Comparison of ENCODE assay signal across 8 cellular contexts in the genomic region with DNA sequence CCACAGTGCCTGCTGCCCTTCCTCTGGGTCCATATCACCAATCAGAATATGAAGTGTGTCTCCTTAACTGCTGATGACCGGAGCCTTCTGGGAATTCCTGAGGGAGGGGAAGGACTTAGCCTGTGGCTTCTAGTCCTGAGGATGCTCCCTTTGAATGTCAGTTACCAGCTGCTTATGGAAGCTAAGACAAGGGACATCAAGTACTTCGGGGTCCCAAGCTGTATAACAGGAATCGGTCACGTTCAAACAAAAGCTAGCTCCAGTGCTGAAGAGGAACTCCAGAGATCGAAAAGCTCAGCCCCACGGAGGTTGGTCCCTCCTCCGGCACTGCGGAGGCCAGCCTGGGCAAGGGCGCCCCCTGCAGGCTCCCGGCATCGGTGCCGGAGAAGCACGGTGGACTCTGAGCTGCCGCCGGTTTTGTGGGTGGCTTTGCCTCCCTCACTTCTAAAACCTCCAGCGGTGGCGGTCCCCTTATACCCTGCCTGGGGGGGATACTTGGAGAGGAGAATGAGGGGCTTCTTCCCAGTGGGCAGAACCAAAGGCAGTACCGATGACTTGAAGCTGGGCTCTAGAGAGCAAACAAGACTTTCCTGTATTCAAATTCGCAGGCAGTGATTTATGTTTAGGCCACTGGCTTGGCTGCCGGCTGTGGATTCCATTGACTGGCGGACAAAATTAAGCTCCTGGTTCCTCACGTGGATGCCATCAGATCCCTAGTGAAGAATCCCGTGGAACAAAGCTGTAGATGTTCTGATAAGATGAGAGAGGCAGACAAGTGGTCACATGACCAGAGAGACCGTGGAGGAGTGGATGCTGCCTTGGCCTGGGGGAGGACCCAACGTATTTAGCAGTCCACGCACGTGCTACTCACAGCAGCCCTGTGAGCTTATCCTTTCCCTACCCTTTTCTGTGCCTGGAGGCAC. TPM values are rescaled to one million over a fixed set of nuclear protein-coding genes. Genes with fewer than 3 reads are reported as not detected.
DNase-seq lines count a peak whose midpoint lies in the region; ATAC-seq and TF ChIP-seq lines count a peak whose summit lies in the region.

No MANE protein-coding gene starts in this region.

- DNase-seq in HFF-Myc (ENCODE audit: extremely low read depth, low read depth) (peak; percentile 51), NCI-H128 (lab: John Stamatoyannopoulos, UW; ENCODE audit: unreplicated experiment) (peak; percentile 44), T-cell (peak; percentile 64 to 90 (median 83)), amniotic epithelial cell (ENCODE audit: low read depth) (peak; percentile 79), left ventricle myocardium inferior (peak; percentile 85), posterior vena cava (ENCODE audit: low spot score) (peak; percentile 96), upper lobe of left lung (peak; percentile 90 to 97)

- peak overlapping the region; percentile 56 for H3K27ac ChIP-seq in left ventricle myocardium inferior (replicated peaks)
- peak overlapping the region; percentile 50 to 75 (median 58) for H3K27ac ChIP-seq in upper lobe of left lung

- WGBS in upper lobe of left lung, 2 donors, result 1 to 2% methylated on average over 23 to 27 of the region's 27 CpGs

- peak; percentile 99 for TF ChIP-seq CTCF in HFF-Myc (IDR thresholded peaks at IDR 0.05; ENCODE audit: low read depth, low read length, missing control alignments)
- TF ChIP-seq CTCF in left ventricle myocardium inferior (IDR thresholded peaks at IDR 0.05; ENCODE audit: borderline replicate concordance), result peak; percentile 99
- TF ChIP-seq CTCF in upper lobe of left lung (IDR thresholded peaks at IDR 0.05), result peak; percentile 92 to 97 (median 94)

- ATAC-seq in T-cell (replicated peaks in 1 of 4) (peak; percentile 96 to 99 (median 99)), upper lobe of left lung (ENCODE audit: low FRiP score in 2 of 2) (peak; percentile 98 to 99)

- peaks cover 5% of the 10 kb centered on the region for H3K27me3 ChIP-seq in left ventricle myocardium inferior (ENCODE audit: low read depth)
- no peaks in the 10 kb centered on the region for H3K27me3 ChIP-seq in upper lobe of left lung

- no peak for TF ChIP-seq POLR2A in upper lobe of left lung (IDR thresholded peaks at IDR 0.05)

- H3K4me3 Mint-ChIP-seq in T-cell, result peak overlapping the region; percentile 60 to 71 (median 62)

- H3K9me3 ChIP-seq in ES-I3 (ENCODE audit: control insufficient read depth, insufficient read depth, low read length) (no peaks in the 10 kb centered on the region), left ventricle myocardium inferior (replicated peaks) (no peaks in the 10 kb centered on the region), upper lobe of left lung (no peaks in the 10 kb centered on the region)

- no peak for TF ChIP-seq EP300 in upper lobe of left lung (IDR thresholded peaks at IDR 0.05)

- intact Hi-C loops in left ventricle myocardium inferior (cut with micrococcal nuclease) (loop anchor here (10.0 kb wide), 1 partner anchor 93 kb away; a partner anchor contains a TSS), posterior vena cava (cut with DNase I) (no loop called here)

- H3K4me1 Mint-ChIP-seq in T-cell, result peaks cover 10 to 12% (median 12%) of the 10 kb centered on the region in 3 donors

- CTCF ChIA-PET in T-cell (lab: Charles Lee), result interaction anchor here (0.5 to 2.5 kb wide), 63 partner anchors 9 to 963 kb away, joined by 3 to 51 read pairs (median 4); a partner anchor contains a TSS

- no peaks in the 10 kb centered on the region for H3K4me1 ChIP-seq in ES-I3 (ENCODE audit: insufficient read depth, low read length)
- peaks cover 11% of the 10 kb centered on the region for H3K4me1 ChIP-seq in left ventricle myocardium inferior
- peaks cover 2 to 16% (median 7%) of the 10 kb centered on the region in 4 donors for H3K4me1 ChIP-seq in upper lobe of left lung

- peak overlapping the region in 1 of 2 donors; percentile 61 for H3K27ac Mint-ChIP-seq in T-cell

- POLR2A ChIA-PET in T-cell (lab: Charles Lee), result interaction anchor here (0.5 to 1.2 kb wide), 5 partner anchors 331 to 1145 kb away, joined by 3 to 7 read pairs (median 4); no protein-coding TSS in a partner anchor

- peaks cover 2 to 8% of the 10 kb centered on the region in 2 donors for H3K27me3 Mint-ChIP-seq in T-cell

- no peaks in the 10 kb centered on the region for H3K36me3 Mint-ChIP-seq in T-cell

- H3K36me3 ChIP-seq in ES-I3 (ENCODE audit: insufficient read depth, low read length) (no peaks in the 10 kb centered on the region), left ventricle myocardium inferior (no peaks in the 10 kb centered on the region), upper lobe of left lung (no peaks in the 10 kb centered on the region)

- H3K9me3 Mint-ChIP-seq in T-cell, result no peaks in the 10 kb centered on the region

- H3K9ac ChIP-seq in ES-I3 (ENCODE audit: low read depth, low read length), result peak overlapping the region; percentile 58; the same call in 1 of the 2 replicates

- H3K4me3 ChIP-seq in HFF-Myc (replicated peaks; ENCODE audit: low read depth, low read length) (peak overlapping the region; percentile 42), left ventricle myocardium inferior (peak overlapping the region; percentile 68), upper lobe of left lung (peak overlapping the region; percentile 42 to 52 (median 46))

RNA-seq across cellular contexts. Expression of a gene that starts 16.2 kb away (rescaled TPM):
- 10 to 100 TPM; 41.1 to 47.6 (median 44.8) TPM for total RNA-seq in T-cell
- 32.5 TPM for total RNA-seq in left ventricle myocardium inferior
- 10 to 100 TPM; 29.3 to 29.4 TPM for total RNA-seq in posterior vena cava
- 10 to 100 TPM; 20.3 to 44.3 (median 32.8) TPM for total RNA-seq in upper lobe of left lung

Comparison
In these comparisons a context has a peak if more than half of its experiments do, and no peak if none do; other contexts are left out.
1. Peak in every context shown above with its lines: DNase-seq, ATAC-seq, H3K4me3 ChIP-seq and H3K27ac ChIP-seq.
2. DNase-seq: peak in every context shown above with its lines; median percentile 96 in posterior vena cava; 94 in upper lobe of left lung; 85 in left ventricle myocardium inferior; 83 in T-cell; 79 in amniotic epithelial cell; 51 in HFF-Myc; 44 in NCI-H128.